Comparison of ENCODE assay signal across 1 cellular context in the genomic region with DNA sequence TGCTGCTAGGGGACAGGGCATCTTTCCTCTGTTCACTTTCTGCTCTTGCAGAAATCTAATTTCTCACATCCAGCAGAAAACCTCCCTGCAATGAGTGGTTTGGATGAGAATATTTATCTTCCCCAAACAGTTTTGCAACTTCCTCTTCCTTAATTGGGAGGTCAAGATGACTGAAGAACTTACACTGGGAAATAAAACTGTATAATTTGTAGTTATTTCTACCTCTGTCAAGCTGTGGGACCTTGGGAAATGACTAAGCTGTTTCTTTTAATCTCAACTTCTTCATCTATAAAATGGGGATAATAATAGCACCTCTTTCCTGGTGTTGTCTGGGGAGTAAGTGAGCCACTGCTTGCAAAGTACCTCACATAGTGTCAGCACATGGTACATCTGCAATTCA.
TF ChIP-seq lines count a peak whose summit lies in the region.

No MANE protein-coding gene starts in this region.

TF ChIP-seq in IMR-90, 13 proteins besides CTCF, POLR2A, EP300 and RAD21 (continued from another document):
- TF ChIP-seq, protein P1, sequence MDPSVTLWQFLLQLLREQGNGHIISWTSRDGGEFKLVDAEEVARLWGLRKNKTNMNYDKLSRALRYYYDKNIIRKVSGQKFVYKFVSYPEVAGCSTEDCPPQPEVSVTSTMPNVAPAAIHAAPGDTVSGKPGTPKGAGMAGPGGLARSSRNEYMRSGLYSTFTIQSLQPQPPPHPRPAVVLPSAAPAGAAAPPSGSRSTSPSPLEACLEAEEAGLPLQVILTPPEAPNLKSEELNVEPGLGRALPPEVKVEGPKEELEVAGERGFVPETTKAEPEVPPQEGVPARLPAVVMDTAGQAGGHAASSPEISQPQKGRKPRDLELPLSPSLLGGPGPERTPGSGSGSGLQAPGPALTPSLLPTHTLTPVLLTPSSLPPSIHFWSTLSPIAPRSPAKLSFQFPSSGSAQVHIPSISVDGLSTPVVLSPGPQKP (IDR thresholded peaks at IDR 0.05; ENCODE audit: borderline replicate concordance, low read depth, low read length), result no peak
